In genomic region chr1:208857471-208857870, GRCh38 we compare ENCODE assay signal across 28 cellular contexts.
"Had no signal": no experiment of that assay in that cellular context is flagged by ENCODE, and none has a peak within 500 bp of the region (broad histone marks: within the 10 kb centered on the region; RNA-seq: fewer than 3 reads in every experiment).

No MANE protein-coding gene starts in this region.

- H3K4me1 ChIP-seq: left ventricle myocardium inferior, pancreas, prostate gland, spleen, stomach, testis, transverse colon, upper lobe of left lung, vagina had no signal

- H3K4me1 Mint-ChIP-seq: immature natural killer cell; naive thymus-derived CD4-positive, alpha-beta T cell; stimulated activated memory B cell treated with anti-CD40 and anti-IgM and Interleukin-4, amounts not matched to agents 10 μg/mL and 1 μg/mL and 100 μg/mL, for 72 hours had no signal

- H3K36me3 Mint-ChIP-seq: immature natural killer cell; mesothelial cell of epicardium; naive thymus-derived CD4-positive, alpha-beta T cell; natural killer cell treated with Interleukin-12 subunit alpha and Interleukin-12 subunit beta and Interleukin-15 and Interleukin-18, amount 100 ng/mL, for 72 hours; stimulated activated memory B cell treated with anti-CD40 and anti-IgM and Interleukin-4, amounts not matched to agents 10 μg/mL and 1 μg/mL and 100 μg/mL, for 72 hours had no signal

- H3K27me3 ChIP-seq: pancreas, spleen, stomach, testis, thyroid gland, transverse colon, upper lobe of left lung, vagina had no signal

- H3K27me3 Mint-ChIP-seq: natural killer cell treated with Interleukin-12 subunit alpha and Interleukin-12 subunit beta and Interleukin-15 and Interleukin-18, amount 100 ng/mL, for 72 hours had no signal

- FAIRE-seq: islet of Langerhans, kidney, pancreas, small intestine had no signal

- H3K27ac Mint-ChIP-seq: immature natural killer cell; mesothelial cell of epicardium; natural killer cell treated with Interleukin-12 subunit alpha and Interleukin-12 subunit beta and Interleukin-15 and Interleukin-18, amount 100 ng/mL, for 72 hours; stimulated activated memory B cell treated with anti-CD40 and anti-IgM and Interleukin-4, amounts not matched to agents 10 μg/mL and 1 μg/mL and 100 μg/mL, for 72 hours had no signal

- H3K4me3 ChIP-seq: left ventricle myocardium inferior, lung, pancreas, prostate gland, spleen, stomach, testis, thyroid gland, transverse colon, upper lobe of left lung, vagina had no signal

- H3K36me3 ChIP-seq: left ventricle myocardium inferior, pancreas, prostate gland, spleen, stomach, thyroid gland, transverse colon, upper lobe of left lung, vagina had no signal

- H3K27ac ChIP-seq: left ventricle myocardium inferior, pancreas, prostate gland, spleen, stomach, testis, thyroid gland, transverse colon, upper lobe of left lung, vagina had no signal

- H3K9me3 ChIP-seq: pancreas, prostate gland, stomach, testis, thyroid gland, transverse colon, upper lobe of left lung, vagina had no signal

- H3K4me3 Mint-ChIP-seq: immature natural killer cell; mesothelial cell of epicardium; naive thymus-derived CD4-positive, alpha-beta T cell; natural killer cell treated with Interleukin-12 subunit alpha and Interleukin-12 subunit beta and Interleukin-15 and Interleukin-18, amount 100 ng/mL, for 72 hours; stimulated activated memory B cell treated with anti-CD40 and anti-IgM and Interleukin-4, amounts not matched to agents 10 μg/mL and 1 μg/mL and 100 μg/mL, for 72 hours had no signal

- DNase-seq: hypothalamus; immature natural killer cell; kidney; left colon; left ventricle myocardium inferior; mesendoderm; naive thymus-derived CD4-positive, alpha-beta T cell; pancreas; posterior cingulate gyrus; retina; right cardiac atrium; small intestine; spleen; stimulated activated CD4-positive, alpha-beta T cell treated with anti-CD3 and anti-CD28 coated beads, Interleukin-4, amount 100 ng/mL, for 24 hours; stimulated activated naive CD8-positive, alpha-beta T cell treated with anti-CD3 and anti-CD28 coated beads, Interleukin-15, Interleukin-2, amounts not matched to agents 100 U/mL and 50 U/mL, for 24 hours; stomach; testis; thyroid gland; transverse colon; upper lobe of left lung had no signal

- ATAC-seq: left colon; naive thymus-derived CD4-positive, alpha-beta T cell; natural killer cell treated with Interleukin-12 subunit alpha and Interleukin-12 subunit beta and Interleukin-15 and Interleukin-18, amount 100 ng/mL, for 72 hours; pancreas; right cardiac atrium; sciatic nerve; stimulated activated memory B cell treated with anti-CD40 and anti-IgM and Interleukin-4, amounts not matched to agents 10 μg/mL and 1 μg/mL and 100 μg/mL, for 72 hours; stimulated activated naive CD8-positive, alpha-beta T cell treated with anti-CD3 and anti-CD28 coated beads, Interleukin-15, Interleukin-2, amounts not matched to agents 100 U/mL and 50 U/mL, for 24 hours had no signal
